ENCODE assay signal across 1 cellular context in genomic region chr2:131150109-131150508, GRCh38. TPM values are rescaled to one million over a fixed set of nuclear protein-coding genes. Genes with fewer than 3 reads are reported as not detected.
"Had no signal": no experiment of that assay in that cellular context is flagged by ENCODE, and none has a peak within 500 bp of the region (broad histone marks: within the 10 kb centered on the region; RNA-seq: fewer than 3 reads in every experiment).

No MANE protein-coding gene starts in this region.

RNA-seq across cellular contexts. Expression of gene POTEE, which starts 59.2 kb away (rescaled TPM):
- total RNA-seq: IMR-90 had no signal
